In genomic region chr7:93960986-93961385, GRCh38 we compare ENCODE assay signal across 8 cellular contexts. TPM values are rescaled to one million over a fixed set of nuclear protein-coding genes. Genes with fewer than 3 reads are reported as not detected.
"Had no signal": no experiment of that assay in that cellular context is flagged by ENCODE, and none has a peak within 500 bp of the region (broad histone marks: within the 10 kb centered on the region; RNA-seq: fewer than 3 reads in every experiment).

No MANE protein-coding gene starts in this region.

- ATAC-seq: HepG2, K562 had no signal

- H3K4me2 ChIP-seq: KMS-11 had no signal

- H3K9ac ChIP-seq: KMS-11 had no signal

- H3K27ac ChIP-seq: HL-60, KMS-11 had no signal

- DNase-seq: IMR-90, KBM-7, KG1 had no signal

- H3K4me3 ChIP-seq: K562 had no signal

RNA-seq across cellular contexts. Expression of gene GNG11, which starts 39.5 kb away (rescaled TPM):
- polyA plus RNA-seq: HepG2 had no signal

RNA-seq across cellular contexts. Expression of gene GNGT1, which starts 54.6 kb away (rescaled TPM):
- polyA plus RNA-seq: HepG2, IgD-negative memory B cell, IMR-90 had no signal
